ENCODE assay signal across 8 cellular contexts in the genomic region with DNA sequence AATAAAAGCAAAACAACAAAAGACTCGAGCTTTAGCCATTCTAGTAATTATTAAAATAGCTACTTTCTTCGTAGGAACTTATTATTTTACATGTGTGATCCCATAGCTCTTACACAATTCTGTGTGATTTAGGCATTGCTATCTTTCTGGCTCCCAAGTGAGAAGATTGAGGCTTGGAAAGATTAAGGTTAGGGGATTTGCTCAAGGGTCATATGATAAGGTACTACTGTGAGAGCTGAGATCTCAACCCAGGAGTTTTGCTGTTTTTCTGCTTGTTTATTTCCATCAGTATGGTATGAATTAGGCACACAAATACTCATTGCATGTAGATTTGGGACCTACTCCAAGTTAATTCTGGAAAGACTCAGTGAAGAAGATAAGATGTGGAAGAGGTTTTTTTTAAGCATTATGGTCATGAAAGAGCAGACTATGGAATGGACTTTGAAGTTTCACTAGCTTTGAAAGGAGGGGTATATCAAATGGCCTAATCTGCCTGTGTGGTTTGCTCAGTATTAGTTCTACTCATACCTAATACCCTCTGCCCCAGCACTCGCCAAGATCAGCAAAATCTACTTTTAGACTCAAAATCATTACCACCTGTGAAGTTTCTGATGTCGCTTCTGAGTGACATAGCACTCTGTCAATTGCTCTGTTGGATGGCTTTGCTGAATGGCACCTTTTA. TPM values are rescaled to one million over a fixed set of nuclear protein-coding genes. Genes with fewer than 3 reads are reported as not detected.
DNase-seq lines count a peak whose midpoint lies in the region; ATAC-seq, FAIRE-seq and TF ChIP-seq lines count a peak whose summit lies in the region.

No MANE protein-coding gene starts in this region.

- WGBS in ovary, 3 donors: 65 to 77% (median 67%) methylated on average over 4 of the region's 4 CpGs

- no peak for DNase-seq in activated CD4-positive, CD25-positive, alpha-beta regulatory T cell (lab: John Stamatoyannopoulos, UW)
- DNase-seq in astrocyte (ENCODE audit: low read depth) (peak; percentile 59), ovary (no peak), NCI-H748 (lab: John Stamatoyannopoulos, UW; ENCODE audit: unreplicated experiment) (no peak), NCI-H526 treated with DMSO at 0.1 percent for 48 hours (lab: John Stamatoyannopoulos, UW) (no peak)

- H3K36me3 Mint-ChIP-seq in astrocyte (ENCODE audit: low read depth, unreplicated experiment): no peaks in the 10 kb centered on the region
- H3K36me3 Mint-ChIP-seq in stimulated activated naive CD8-positive, alpha-beta T cell treated with anti-CD3 and anti-CD28 coated beads, Interleukin-15, Interleukin-2, amounts not matched to agents 100 ng/mL and 50 ng/mL, for 24 hours (ENCODE audit: low read depth): peaks cover 27% of the 10 kb centered on the region

- no peak overlapping the region for H3K4me3 ChIP-seq in astrocyte (ENCODE audit: insufficient read depth, low read depth, low read length)
- H3K4me3 ChIP-seq in ovary: no peak overlapping the region

- H3K27me3 ChIP-seq in astrocyte (ENCODE audit: insufficient read depth, low read length) (no peaks in the 10 kb centered on the region), ovary (no peaks in the 10 kb centered on the region)

- no peaks in the 10 kb centered on the region for H3K9me3 Mint-ChIP-seq in astrocyte (ENCODE audit: unreplicated experiment)
- no peaks in the 10 kb centered on the region for H3K9me3 Mint-ChIP-seq in stimulated activated naive CD8-positive, alpha-beta T cell treated with anti-CD3 and anti-CD28 coated beads, Interleukin-15, Interleukin-2, amounts not matched to agents 100 ng/mL and 50 ng/mL, for 24 hours

- no peaks in the 10 kb centered on the region for H3K27me3 Mint-ChIP-seq in astrocyte (ENCODE audit: low read depth, unreplicated experiment)
- H3K27me3 Mint-ChIP-seq in stimulated activated naive CD8-positive, alpha-beta T cell treated with anti-CD3 and anti-CD28 coated beads, Interleukin-15, Interleukin-2, amounts not matched to agents 100 ng/mL and 50 ng/mL, for 24 hours: no peaks in the 10 kb centered on the region

- H3K4me1 Mint-ChIP-seq in astrocyte (ENCODE audit: low read depth, unreplicated experiment): peaks cover 33% of the 10 kb centered on the region
- peaks cover 92% of the 10 kb centered on the region for H3K4me1 Mint-ChIP-seq in stimulated activated naive CD8-positive, alpha-beta T cell treated with anti-CD3 and anti-CD28 coated beads, Interleukin-15, Interleukin-2, amounts not matched to agents 100 ng/mL and 50 ng/mL, for 24 hours (ENCODE audit: low read depth)

- H3K36me3 ChIP-seq in astrocyte (ENCODE audit: insufficient read depth, low read length) (no peaks in the 10 kb centered on the region), ovary (no peaks in the 10 kb centered on the region)

- H3K9me3 ChIP-seq in astrocyte (ENCODE audit: insufficient read depth, low read depth, low read length) (no peaks in the 10 kb centered on the region), ovary (no peaks in the 10 kb centered on the region)

- H2AFZ ChIP-seq in astrocyte (ENCODE audit: low read depth, low read length): no peak overlapping the region

- peaks cover 99% of the 10 kb centered on the region for H3K79me2 ChIP-seq in astrocyte (ENCODE audit: insufficient read depth, low read length)

- TF ChIP-seq EP300 in ovary (IDR thresholded peaks at IDR 0.05): no peak

- intact Hi-C loops in ovary (cut with DNase I): loop anchor here in 1 of 4 donors (2.0 kb wide), 1 partner anchor 36 kb away; no protein-coding TSS in a partner anchor

- peaks cover 10% of the 10 kb centered on the region for H3K4me1 ChIP-seq in astrocyte (ENCODE audit: insufficient read depth, low read length)
- H3K4me1 ChIP-seq in ovary (ENCODE audit: insufficient read depth): peaks cover 16% of the 10 kb centered on the region

- peak overlapping the region; percentile 31 for H3K4me2 ChIP-seq in astrocyte (ENCODE audit: low read length)

- peak; percentile 75 to 80 for ATAC-seq in activated CD4-positive, CD25-positive, alpha-beta regulatory T cell treated with anti-CD3 and anti-CD28 coated beads, Interleukin-2, amount 50 U/mL, for 24 hours
- ATAC-seq in HG03095 (IDR thresholded peaks at IDR 0.05; ENCODE audit: unreplicated experiment): peak; percentile 58

- TF ChIP-seq POLR2A in ovary (IDR thresholded peaks at IDR 0.05): no peak

- H3K27ac ChIP-seq in astrocyte (ENCODE audit: low read depth, low read length) (no peak overlapping the region), ovary (no peak overlapping the region)

- H3K9ac ChIP-seq in astrocyte (ENCODE audit: low read length): no peak overlapping the region

- TF ChIP-seq CTCF in astrocyte (IDR thresholded peaks at IDR 0.05; ENCODE audit: insufficient read depth, low read depth, low read length): no peak
- no peak for TF ChIP-seq CTCF in ovary (IDR thresholded peaks at IDR 0.05)

- H4K20me1 ChIP-seq in astrocyte (ENCODE audit: insufficient read depth, low read length): peaks cover 85% of the 10 kb centered on the region

- FAIRE-seq in astrocyte (lab: Jason Lieb, UNC): peak; percentile 47

- no peak overlapping the region for H3K27ac Mint-ChIP-seq in astrocyte (ENCODE audit: unreplicated experiment)
- peak overlapping the region; percentile 88 for H3K27ac Mint-ChIP-seq in stimulated activated naive CD8-positive, alpha-beta T cell treated with anti-CD3 and anti-CD28 coated beads, Interleukin-15, Interleukin-2, amounts not matched to agents 100 ng/mL and 50 ng/mL, for 24 hours

- no peak overlapping the region for H3K4me3 Mint-ChIP-seq in astrocyte (ENCODE audit: unreplicated experiment)
- peak overlapping the region; percentile 51 for H3K4me3 Mint-ChIP-seq in stimulated activated naive CD8-positive, alpha-beta T cell treated with anti-CD3 and anti-CD28 coated beads, Interleukin-15, Interleukin-2, amounts not matched to agents 100 ng/mL and 50 ng/mL, for 24 hours

RNA-seq across cellular contexts. Expression of a gene that starts 12.4 kb away (rescaled TPM):
- total RNA-seq in astrocyte (89.1 and 93.1 TPM in 2 replicates), ovary (100 to 1,000 TPM; 117 to 152 (median 127) TPM)
- polyA plus RNA-seq in ovary: 10 to 100 TPM; 39.7 to 66.1 TPM
